ENCODE assay signal across 19 cellular contexts in the genomic region with DNA sequence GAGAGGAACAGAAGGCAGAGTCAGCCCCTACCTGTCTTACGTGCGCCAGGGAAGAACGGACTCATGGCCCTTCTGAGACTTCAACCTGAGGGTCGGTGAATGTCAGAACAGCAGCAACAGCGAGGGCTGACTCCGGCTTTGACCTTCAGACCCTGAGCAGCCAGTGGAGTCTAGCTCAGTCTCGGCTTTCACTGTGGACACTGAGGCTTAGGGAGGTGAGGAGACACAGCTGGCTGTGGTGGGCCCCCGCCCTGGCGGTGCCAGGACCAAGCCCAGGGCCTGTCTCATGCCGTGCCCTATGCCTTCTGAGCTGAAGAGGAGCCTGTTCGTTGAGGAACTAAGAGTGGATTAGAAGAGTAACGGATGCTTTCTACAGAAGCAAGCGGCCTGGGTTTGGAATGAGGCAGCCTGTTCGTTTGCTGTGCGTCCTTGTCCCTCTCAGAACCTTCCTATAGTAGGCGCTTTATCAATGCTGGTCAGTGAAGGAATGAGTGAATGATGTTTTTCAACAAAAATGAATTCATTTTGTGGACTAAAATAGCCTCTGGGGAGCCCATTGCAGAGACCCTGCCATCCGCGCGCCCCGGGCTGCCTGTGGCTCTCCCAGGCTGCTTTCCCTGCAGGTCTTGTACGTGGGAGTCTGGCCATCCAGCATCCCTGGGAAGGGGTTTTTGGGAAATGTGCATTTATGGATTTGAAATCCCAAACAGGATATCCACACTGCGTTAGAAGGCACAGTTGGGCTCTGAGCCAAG.
"Had no signal": no experiment of that assay in that cellular context is flagged by ENCODE, and none has a peak within 500 bp of the region (broad histone marks: within the 10 kb centered on the region; RNA-seq: fewer than 3 reads in every experiment).

No MANE protein-coding gene starts in this region.

- H3K4me3 ChIP-seq: coronary artery, esophagus squamous epithelium, gastrocnemius medialis, left ventricle myocardium inferior, smooth muscle cell, thyroid gland, upper lobe of right lung had no signal

- H3K36me3 ChIP-seq: esophagus squamous epithelium, gastrocnemius medialis, left ventricle myocardium inferior, thyroid gland, upper lobe of right lung had no signal

- DNase-seq: activated CD4-positive, alpha-beta T cell treated with anti-CD3 and anti-CD28 coated beads, Interleukin-2, amount 50 U/mL, for 4 hours; activated effector memory CD4-positive, alpha-beta T cell treated with anti-CD3 and anti-CD28 coated beads, Interleukin-2, amount 50 U/mL, for 16 hours; activated naive CD4-positive, alpha-beta T cell treated with anti-CD3 and anti-CD28 coated beads, Interleukin-2, amount 10 ng/mL, durations not matched to agents 7 days and 5 days; activated T-cell treated with anti-CD3 and anti-CD28 coated beads for 4 hours; amygdala; cerebellar nuclear complex; esophagus squamous epithelium; gastrocnemius medialis; hippocampal formation; kidney glomerular epithelial cell; left ventricle myocardium inferior; nucleus accumbens; stimulated activated CD4-positive, alpha-beta T cell treated with anti-CD3 and anti-CD28 coated beads, Interleukin-4, amount 100 ng/mL, for 1 hour; stimulated activated naive CD4-positive, alpha-beta T cell treated with Interleukin-2 at 50 U/mL for 16 hours; thyroid gland; upper lobe of right lung had no signal

- H3K27ac ChIP-seq: coronary artery, esophagus squamous epithelium, gastrocnemius medialis, left ventricle myocardium inferior, thyroid gland, upper lobe of right lung, VCaP had no signal

- H3K27me3 ChIP-seq: esophagus squamous epithelium, gastrocnemius medialis, thyroid gland, upper lobe of right lung had no signal

- H3K9me3 ChIP-seq: esophagus squamous epithelium, gastrocnemius medialis, thyroid gland, upper lobe of right lung had no signal

- H3K4me1 ChIP-seq: esophagus squamous epithelium, gastrocnemius medialis, left ventricle myocardium inferior, thyroid gland, upper lobe of right lung had no signal
